In the genomic region with DNA sequence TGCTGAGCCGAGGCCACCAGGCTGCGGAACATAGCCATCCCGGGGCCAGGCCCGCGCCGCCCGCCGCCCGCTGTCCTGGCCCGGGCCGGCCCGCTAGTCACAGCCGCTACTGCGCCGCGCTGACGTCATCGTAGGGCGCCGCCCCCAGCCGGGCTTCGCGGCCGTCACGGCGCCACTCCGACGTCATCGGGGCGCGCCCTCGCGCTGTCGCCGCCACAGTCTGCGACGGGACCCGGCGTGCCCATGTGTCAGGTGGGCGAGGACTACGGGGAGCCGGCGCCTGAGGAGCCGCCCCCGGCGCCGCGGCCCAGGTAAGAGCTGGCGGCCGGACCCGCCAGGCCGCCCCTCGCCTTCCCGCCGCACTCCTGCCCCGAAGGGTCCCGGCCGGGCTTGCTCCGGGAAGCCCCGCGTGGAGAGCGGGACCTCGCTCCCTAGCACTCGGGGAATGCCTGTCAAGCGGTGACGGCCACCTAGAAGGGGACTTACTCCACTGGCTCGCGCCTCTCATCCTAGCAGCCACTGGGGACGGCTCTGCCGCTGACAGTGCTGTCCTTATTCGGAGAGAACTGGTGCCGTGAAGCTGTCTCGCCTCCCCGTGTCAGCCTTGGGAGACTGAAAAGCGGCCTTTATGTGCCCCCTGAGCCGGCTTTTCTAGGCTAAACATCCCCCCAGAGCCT, we compare ENCODE assay signal across 1 cellular context.
TF ChIP-seq lines count a peak whose summit lies in the region.

A gene (plus strand): TSS at position 216 of the 677 bp plus-strand sequence. CDS start 28 bp downstream, at position 244.
A gene with protein sequence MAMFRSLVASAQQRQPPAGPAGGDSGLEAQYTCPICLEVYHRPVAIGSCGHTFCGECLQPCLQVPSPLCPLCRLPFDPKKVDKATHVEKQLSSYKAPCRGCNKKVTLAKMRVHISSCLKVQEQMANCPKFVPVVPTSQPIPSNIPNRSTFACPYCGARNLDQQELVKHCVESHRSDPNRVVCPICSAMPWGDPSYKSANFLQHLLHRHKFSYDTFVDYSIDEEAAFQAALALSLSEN (minus strand): TSS at position 121 of the 677 bp plus-strand sequence. CDS start 83 bp downstream, at position 38.

TF ChIP-seq in K562, 482 proteins besides CTCF, POLR2A, EP300 and RAD21 (continued from another document and continues in another):
- TF ChIP-seq PPARD (CRISPR knock-in tag; IDR thresholded peaks at IDR 0.05) (no peak), YY1 (IDR thresholded peaks at IDR 0.05; ENCODE audit: borderline replicate concordance in 1 of 3, control insufficient read depth in 1 of 3, extremely low read depth in 1 of 3, insufficient read depth in 3 of 3, insufficient read length in 1 of 3, insufficient replicate concordance in 2 of 3, low read depth in 1 of 3, low read length in 2 of 3) (peak; percentile 26 to 76 (median 70)), HNRNPL (IDR thresholded peaks at IDR 0.05; ENCODE audit: low read depth, low read length) (peak; percentile 77), ATF1 (CRISPR knock-in tag; IDR thresholded peaks at IDR 0.05) (peak; percentile 97), ATF1 (tag; IDR thresholded peaks at IDR 0.05) (peak; percentile 100), MAZ (CRISPR knock-in tag; conservative IDR thresholded peaks at IDR 0.05 in 1 of 2, IDR thresholded peaks at IDR 0.05 in 1 of 2) (peak; percentile 68 to 96; a peak in 3 of 4 replicates), FUS (optimal IDR thresholded peaks at IDR 0.05; ENCODE audit: low read depth, low read length) (peak; percentile 88), PTRF (tag; IDR thresholded peaks at IDR 0.05) (no peak), TCF3 (CRISPR knock-in tag; IDR thresholded peaks at IDR 0.05) (peak; percentile 43), SNRNP70 (optimal IDR thresholded peaks at IDR 0.05; ENCODE audit: low read depth, low read length) (no peak), IRF2 (CRISPR knock-in tag; IDR thresholded peaks at IDR 0.05) (peak; percentile 31; the same call in 1 of the 2 replicates), HIVEP1 (CRISPR knock-in tag; IDR thresholded peaks at IDR 0.05) (peak; percentile 83), FIP1L1 (IDR thresholded peaks at IDR 0.05; ENCODE audit: low read depth, low read length, poor library complexity, severe bottlenecking) (peak; percentile 86), EHMT2 (IDR thresholded peaks at IDR 0.05) (no peak), MEIS2 (IDR thresholded peaks at IDR 0.05; ENCODE audit: partially characterized antibody) (peak; percentile 59), MYNN (IDR thresholded peaks at IDR 0.05) (no peak), MYNN (CRISPR knock-in tag; IDR thresholded peaks at IDR 0.05) (no peak), TARDBP (IDR thresholded peaks at IDR 0.05) (peak; percentile 84), MCM5 (IDR thresholded peaks at IDR 0.05; ENCODE audit: low read depth) (no peak), ZNF75A (CRISPR knock-in tag; IDR thresholded peaks at IDR 0.05) (peak; percentile 22; the same call in 1 of the 2 replicates), TRIM28 (IDR thresholded peaks at IDR 0.05) (no peak; the same call in 1 of the 2 replicates), ZNF311 (CRISPR knock-in tag; IDR thresholded peaks at IDR 0.05) (no peak), PRMT5 (CRISPR knock-in tag; IDR thresholded peaks at IDR 0.05) (no peak), RHOXF2B (CRISPR knock-in tag; conservative IDR thresholded peaks at IDR 0.05) (no peak), SRSF3 (IDR thresholded peaks at IDR 0.05; ENCODE audit: insufficient read depth, low read length) (no peak), RNF2 (IDR thresholded peaks at IDR 0.05) (no peak; the same call in 1 of the 2 replicates), NRF1 (conservative IDR thresholded peaks at IDR 0.05 in 1 of 2, IDR thresholded peaks at IDR 0.05 in 1 of 2) (peak in 1 of 2 experiments; percentile 56; a peak in 2 of 4 replicates), POLR2AphosphoS2 (IDR thresholded peaks at IDR 0.05; ENCODE audit: low read length) (no peak), HMGN3 (IDR thresholded peaks at IDR 0.05; ENCODE audit: borderline replicate concordance, extremely low read depth, insufficient read length, low read depth, low read length) (peak; percentile 83), ZNF143 (CRISPR knock-in tag; IDR thresholded peaks at IDR 0.05) (no peak)
- TF ChIP-seq, protein P1, sequence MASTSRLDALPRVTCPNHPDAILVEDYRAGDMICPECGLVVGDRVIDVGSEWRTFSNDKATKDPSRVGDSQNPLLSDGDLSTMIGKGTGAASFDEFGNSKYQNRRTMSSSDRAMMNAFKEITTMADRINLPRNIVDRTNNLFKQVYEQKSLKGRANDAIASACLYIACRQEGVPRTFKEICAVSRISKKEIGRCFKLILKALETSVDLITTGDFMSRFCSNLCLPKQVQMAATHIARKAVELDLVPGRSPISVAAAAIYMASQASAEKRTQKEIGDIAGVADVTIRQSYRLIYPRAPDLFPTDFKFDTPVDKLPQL (IDR thresholded peaks at IDR 0.05; ENCODE audit: extremely low read depth, insufficient read length), result no peak
- TF ChIP-seq, protein P2, sequence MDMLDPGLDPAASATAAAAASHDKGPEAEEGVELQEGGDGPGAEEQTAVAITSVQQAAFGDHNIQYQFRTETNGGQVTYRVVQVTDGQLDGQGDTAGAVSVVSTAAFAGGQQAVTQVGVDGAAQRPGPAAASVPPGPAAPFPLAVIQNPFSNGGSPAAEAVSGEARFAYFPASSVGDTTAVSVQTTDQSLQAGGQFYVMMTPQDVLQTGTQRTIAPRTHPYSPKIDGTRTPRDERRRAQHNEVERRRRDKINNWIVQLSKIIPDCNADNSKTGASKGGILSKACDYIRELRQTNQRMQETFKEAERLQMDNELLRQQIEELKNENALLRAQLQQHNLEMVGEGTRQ (CRISPR knock-in tag; IDR thresholded peaks at IDR 0.05), result no peak
- TF ChIP-seq, protein P3, sequence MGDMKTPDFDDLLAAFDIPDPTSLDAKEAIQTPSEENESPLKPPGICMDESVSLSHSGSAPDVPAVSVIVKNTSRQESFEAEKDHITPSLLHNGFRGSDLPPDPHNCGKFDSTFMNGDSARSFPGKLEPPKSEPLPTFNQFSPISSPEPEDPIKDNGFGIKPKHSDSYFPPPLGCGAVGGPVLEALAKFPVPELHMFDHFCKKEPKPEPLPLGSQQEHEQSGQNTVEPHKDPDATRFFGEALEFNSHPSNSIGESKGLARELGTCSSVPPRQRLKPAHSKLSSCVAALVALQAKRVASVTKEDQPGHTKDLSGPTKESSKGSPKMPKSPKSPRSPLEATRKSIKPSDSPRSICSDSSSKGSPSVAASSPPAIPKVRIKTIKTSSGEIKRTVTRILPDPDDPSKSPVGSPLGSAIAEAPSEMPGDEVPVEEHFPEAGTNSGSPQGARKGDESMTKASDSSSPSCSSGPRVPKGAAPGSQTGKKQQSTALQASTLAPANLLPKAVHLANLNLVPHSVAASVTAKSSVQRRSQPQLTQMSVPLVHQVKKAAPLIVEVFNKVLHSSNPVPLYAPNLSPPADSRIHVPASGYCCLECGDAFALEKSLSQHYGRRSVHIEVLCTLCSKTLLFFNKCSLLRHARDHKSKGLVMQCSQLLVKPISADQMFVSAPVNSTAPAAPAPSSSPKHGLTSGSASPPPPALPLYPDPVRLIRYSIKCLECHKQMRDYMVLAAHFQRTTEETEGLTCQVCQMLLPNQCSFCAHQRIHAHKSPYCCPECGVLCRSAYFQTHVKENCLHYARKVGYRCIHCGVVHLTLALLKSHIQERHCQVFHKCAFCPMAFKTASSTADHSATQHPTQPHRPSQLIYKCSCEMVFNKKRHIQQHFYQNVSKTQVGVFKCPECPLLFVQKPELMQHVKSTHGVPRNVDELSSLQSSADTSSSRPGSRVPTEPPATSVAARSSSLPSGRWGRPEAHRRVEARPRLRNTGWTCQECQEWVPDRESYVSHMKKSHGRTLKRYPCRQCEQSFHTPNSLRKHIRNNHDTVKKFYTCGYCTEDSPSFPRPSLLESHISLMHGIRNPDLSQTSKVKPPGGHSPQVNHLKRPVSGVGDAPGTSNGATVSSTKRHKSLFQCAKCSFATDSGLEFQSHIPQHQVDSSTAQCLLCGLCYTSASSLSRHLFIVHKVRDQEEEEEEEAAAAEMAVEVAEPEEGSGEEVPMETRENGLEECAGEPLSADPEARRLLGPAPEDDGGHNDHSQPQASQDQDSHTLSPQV (IDR thresholded peaks at IDR 0.05), result peak; percentile 59
- TF ChIP-seq, protein P4, sequence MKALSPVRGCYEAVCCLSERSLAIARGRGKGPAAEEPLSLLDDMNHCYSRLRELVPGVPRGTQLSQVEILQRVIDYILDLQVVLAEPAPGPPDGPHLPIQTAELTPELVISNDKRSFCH (CRISPR knock-in tag; IDR thresholded peaks at IDR 0.05), result no peak
- TF ChIP-seq, protein P4 (tag; IDR thresholded peaks at IDR 0.05), result peak; percentile 84
- TF ChIP-seq, protein P5, sequence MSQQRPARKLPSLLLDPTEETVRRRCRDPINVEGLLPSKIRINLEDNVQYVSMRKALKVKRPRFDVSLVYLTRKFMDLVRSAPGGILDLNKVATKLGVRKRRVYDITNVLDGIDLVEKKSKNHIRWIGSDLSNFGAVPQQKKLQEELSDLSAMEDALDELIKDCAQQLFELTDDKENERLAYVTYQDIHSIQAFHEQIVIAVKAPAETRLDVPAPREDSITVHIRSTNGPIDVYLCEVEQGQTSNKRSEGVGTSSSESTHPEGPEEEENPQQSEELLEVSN (IDR thresholded peaks at IDR 0.05; ENCODE audit: borderline replicate concordance in 1 of 2, extremely low read depth in 1 of 2, insufficient read depth in 1 of 2, insufficient read length in 1 of 2, low read depth in 1 of 2, low read length in 1 of 2, poor library complexity in 1 of 2, severe bottlenecking in 1 of 2), result peak; percentile 41 to 69
- TF ChIP-seq, protein P6, sequence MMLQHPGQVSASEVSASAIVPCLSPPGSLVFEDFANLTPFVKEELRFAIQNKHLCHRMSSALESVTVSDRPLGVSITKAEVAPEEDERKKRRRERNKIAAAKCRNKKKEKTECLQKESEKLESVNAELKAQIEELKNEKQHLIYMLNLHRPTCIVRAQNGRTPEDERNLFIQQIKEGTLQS (IDR thresholded peaks at IDR 0.05), result peak; percentile 90
- TF ChIP-seq, protein P6 (CRISPR knock-in tag; conservative IDR thresholded peaks at IDR 0.05), result no peak
- TF ChIP-seq, protein P7, sequence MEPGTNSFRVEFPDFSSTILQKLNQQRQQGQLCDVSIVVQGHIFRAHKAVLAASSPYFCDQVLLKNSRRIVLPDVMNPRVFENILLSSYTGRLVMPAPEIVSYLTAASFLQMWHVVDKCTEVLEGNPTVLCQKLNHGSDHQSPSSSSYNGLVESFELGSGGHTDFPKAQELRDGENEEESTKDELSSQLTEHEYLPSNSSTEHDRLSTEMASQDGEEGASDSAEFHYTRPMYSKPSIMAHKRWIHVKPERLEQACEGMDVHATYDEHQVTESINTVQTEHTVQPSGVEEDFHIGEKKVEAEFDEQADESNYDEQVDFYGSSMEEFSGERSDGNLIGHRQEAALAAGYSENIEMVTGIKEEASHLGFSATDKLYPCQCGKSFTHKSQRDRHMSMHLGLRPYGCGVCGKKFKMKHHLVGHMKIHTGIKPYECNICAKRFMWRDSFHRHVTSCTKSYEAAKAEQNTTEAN (CRISPR knock-in tag; IDR thresholded peaks at IDR 0.05), result peak; percentile 41; the same call in 1 of the 2 replicates
- TF ChIP-seq, protein P8, sequence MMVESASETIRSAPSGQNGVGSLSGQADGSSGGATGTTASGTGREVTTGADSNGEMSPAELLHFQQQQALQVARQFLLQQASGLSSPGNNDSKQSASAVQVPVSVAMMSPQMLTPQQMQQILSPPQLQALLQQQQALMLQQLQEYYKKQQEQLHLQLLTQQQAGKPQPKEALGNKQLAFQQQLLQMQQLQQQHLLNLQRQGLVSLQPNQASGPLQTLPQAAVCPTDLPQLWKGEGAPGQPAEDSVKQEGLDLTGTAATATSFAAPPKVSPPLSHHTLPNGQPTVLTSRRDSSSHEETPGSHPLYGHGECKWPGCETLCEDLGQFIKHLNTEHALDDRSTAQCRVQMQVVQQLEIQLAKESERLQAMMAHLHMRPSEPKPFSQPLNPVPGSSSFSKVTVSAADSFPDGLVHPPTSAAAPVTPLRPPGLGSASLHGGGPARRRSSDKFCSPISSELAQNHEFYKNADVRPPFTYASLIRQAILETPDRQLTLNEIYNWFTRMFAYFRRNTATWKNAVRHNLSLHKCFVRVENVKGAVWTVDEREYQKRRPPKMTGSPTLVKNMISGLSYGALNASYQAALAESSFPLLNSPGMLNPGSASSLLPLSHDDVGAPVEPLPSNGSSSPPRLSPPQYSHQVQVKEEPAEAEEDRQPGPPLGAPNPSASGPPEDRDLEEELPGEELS (CRISPR knock-in tag; IDR thresholded peaks at IDR 0.05; ENCODE audit: borderline replicate concordance), result no peak; the same call in 1 of the 2 replicates
- TF ChIP-seq, protein P9, sequence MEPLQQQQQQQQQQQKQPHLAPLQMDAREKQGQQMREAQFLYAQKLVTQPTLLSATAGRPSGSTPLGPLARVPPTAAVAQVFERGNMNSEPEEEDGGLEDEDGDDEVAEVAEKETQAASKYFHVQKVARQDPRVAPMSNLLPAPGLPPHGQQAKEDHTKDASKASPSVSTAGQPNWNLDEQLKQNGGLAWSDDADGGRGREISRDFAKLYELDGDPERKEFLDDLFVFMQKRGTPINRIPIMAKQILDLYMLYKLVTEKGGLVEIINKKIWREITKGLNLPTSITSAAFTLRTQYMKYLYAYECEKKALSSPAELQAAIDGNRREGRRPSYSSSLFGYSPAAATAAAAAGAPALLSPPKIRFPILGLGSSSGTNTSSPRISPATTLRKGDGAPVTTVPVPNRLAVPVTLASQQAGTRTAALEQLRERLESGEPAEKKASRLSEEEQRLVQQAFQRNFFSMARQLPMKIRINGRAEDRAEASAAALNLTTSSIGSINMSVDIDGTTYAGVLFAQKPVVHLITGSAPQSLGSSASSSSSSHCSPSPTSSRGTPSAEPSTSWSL (CRISPR knock-in tag; IDR thresholded peaks at IDR 0.05; ENCODE audit: borderline replicate concordance), result peak; percentile 30; the same call in 1 of the 2 replicates
- TF ChIP-seq, protein P10, sequence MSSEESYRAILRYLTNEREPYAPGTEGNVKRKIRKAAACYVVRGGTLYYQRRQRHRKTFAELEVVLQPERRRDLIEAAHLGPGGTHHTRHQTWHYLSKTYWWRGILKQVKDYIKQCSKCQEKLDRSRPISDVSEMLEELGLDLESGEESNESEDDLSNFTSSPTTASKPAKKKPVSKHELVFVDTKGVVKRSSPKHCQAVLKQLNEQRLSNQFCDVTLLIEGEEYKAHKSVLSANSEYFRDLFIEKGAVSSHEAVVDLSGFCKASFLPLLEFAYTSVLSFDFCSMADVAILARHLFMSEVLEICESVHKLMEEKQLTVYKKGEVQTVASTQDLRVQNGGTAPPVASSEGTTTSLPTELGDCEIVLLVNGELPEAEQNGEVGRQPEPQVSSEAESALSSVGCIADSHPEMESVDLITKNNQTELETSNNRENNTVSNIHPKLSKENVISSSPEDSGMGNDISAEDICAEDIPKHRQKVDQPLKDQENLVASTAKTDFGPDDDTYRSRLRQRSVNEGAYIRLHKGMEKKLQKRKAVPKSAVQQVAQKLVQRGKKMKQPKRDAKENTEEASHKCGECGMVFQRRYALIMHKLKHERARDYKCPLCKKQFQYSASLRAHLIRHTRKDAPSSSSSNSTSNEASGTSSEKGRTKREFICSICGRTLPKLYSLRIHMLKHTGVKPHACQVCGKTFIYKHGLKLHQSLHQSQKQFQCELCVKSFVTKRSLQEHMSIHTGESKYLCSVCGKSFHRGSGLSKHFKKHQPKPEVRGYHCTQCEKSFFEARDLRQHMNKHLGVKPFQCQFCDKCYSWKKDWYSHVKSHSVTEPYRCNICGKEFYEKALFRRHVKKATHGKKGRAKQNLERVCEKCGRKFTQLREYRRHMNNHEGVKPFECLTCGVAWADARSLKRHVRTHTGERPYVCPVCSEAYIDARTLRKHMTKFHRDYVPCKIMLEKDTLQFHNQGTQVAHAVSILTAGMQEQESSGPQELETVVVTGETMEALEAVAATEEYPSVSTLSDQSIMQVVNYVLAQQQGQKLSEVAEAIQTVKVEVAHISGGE (CRISPR knock-in tag; IDR thresholded peaks at IDR 0.05), result no peak
